ENCODE assay signal across 29 cellular contexts in genomic region chr2:154706660-154707059, GRCh38. TPM values are rescaled to one million over a fixed set of nuclear protein-coding genes. Genes with fewer than 3 reads are reported as not detected.
"Had no signal": no experiment of that assay in that cellular context is flagged by ENCODE, and none has a peak within 500 bp of the region (broad histone marks: within the 10 kb centered on the region; RNA-seq: fewer than 3 reads in every experiment).

No MANE protein-coding gene starts in this region.

- H2AFZ ChIP-seq: hepatocyte, neural progenitor cell had no signal

- H3K4me3 ChIP-seq: adrenal gland, ascending aorta, hepatocyte, left lung, neural progenitor cell, right lobe of liver, skin epidermis, testis, vagina had no signal

- H3K9ac ChIP-seq: neural progenitor cell had no signal

- H3K4me2 ChIP-seq: hepatocyte, neural progenitor cell had no signal

- H3K27me3 ChIP-seq: adrenal gland, ascending aorta, hepatocyte, left lung, neural progenitor cell, right lobe of liver, testis, vagina had no signal

- H3K4me1 ChIP-seq: adrenal gland, ascending aorta, left lung, testis, vagina had no signal

- DNase-seq: activated CD4-positive, alpha-beta T cell treated with anti-CD3 and anti-CD28 coated beads, Interleukin-2, amount 10 ng/mL, durations not matched to agents 7 days and 5 days; activated CD4-positive, CD25-positive, alpha-beta regulatory T cell treated with anti-CD3 and anti-CD28 coated beads, Interleukin-2, amount 50 U/mL, for 72 hours; activated naive CD4-positive, alpha-beta T cell; activated T-cell treated with anti-CD3 and anti-CD28 coated beads, Interleukin-2, amount 50 U/mL, for 1 hour; adrenal gland; central memory CD4-positive, alpha-beta T cell; effector memory CD4-positive, alpha-beta T cell; glutamatergic neuron; immature natural killer cell; left lung; naive thymus-derived CD8-positive, alpha-beta T cell; posterior cingulate gyrus; right lobe of liver; stimulated activated CD4-positive, alpha-beta T cell treated with anti-CD3 and anti-CD28 coated beads, Interleukin-2, amount 100 ng/mL, for 48 hours; stimulated activated naive CD4-positive, alpha-beta T cell; testis; trophoblast cell had no signal

- H3K36me3 ChIP-seq: adrenal gland, ascending aorta, left lung, neural progenitor cell, right lobe of liver, vagina had no signal

- H3K9me3 ChIP-seq: adrenal gland, ascending aorta, left lung, right lobe of liver, testis, vagina had no signal

- ATAC-seq: activated T-helper 17 cell treated with anti-CD3 and anti-CD28 coated beads, Interleukin-2, amount 50 U/mL, for 72 hours; esophagus mucosa; left lung; naive thymus-derived CD8-positive, alpha-beta T cell had no signal

- H3K27ac ChIP-seq: adrenal gland, ascending aorta, hepatocyte, left lung, neural progenitor cell, right lobe of liver, skin epidermis, testis, vagina had no signal

- FAIRE-seq: endothelial cell of umbilical vein had no signal

- H3K79me2 ChIP-seq: hepatocyte had no signal

RNA-seq across cellular contexts. Expression of gene KCNJ3, which starts 8.2 kb away (rescaled TPM):
- total RNA-seq: activated CD4-positive, alpha-beta T cell treated with anti-CD3 and anti-CD28 coated beads, Interleukin-2, amount 10 ng/mL, durations not matched to agents 7 days and 5 days; activated T-helper 17 cell treated with anti-CD3 and anti-CD28 coated beads, Interleukin-2, amount 50 U/mL, for 72 hours; dermis microvascular lymphatic vessel endothelial cell; endothelial cell of umbilical vein; esophagus mucosa; kidney epithelial cell; lung microvascular endothelial cell; naive thymus-derived CD8-positive, alpha-beta T cell; omental fat pad had no signal
